Comparison of ENCODE assay signal across 15 cellular contexts in genomic region chr20:23148721-23149570, GRCh38.
A peak's percentile ranks its signal among the peaks of the same experiment; 100 is the strongest.
DNase-seq lines count a peak whose midpoint lies in the region; ATAC-seq and TF ChIP-seq lines count a peak whose summit lies in the region.
"Had no signal": no experiment of that assay in that cellular context is flagged by ENCODE, and none has a peak within 500 bp of the region (broad histone marks: within the 10 kb centered on the region; RNA-seq: fewer than 3 reads in every experiment).

No MANE protein-coding gene starts in this region.

- intact Hi-C loops in Right ventricle myocardium inferior (cut with DNase I) (no loop called here), aorta (cut with DNase I) (loop anchor here (2.0 to 5.0 kb wide), 3 partner anchors 60 to 108 kb away; no protein-coding TSS in a partner anchor), Calu3 (cut with micrococcal nuclease; ENCODE audit: unreplicated experiment) (no loop called here)

- no peak overlapping the region for H3K4me3 ChIP-seq in right atrium auricular region
- no peak overlapping the region for H3K4me3 ChIP-seq in mucosa of rectum (ENCODE audit: low read length in 2 of 2)
- no peak overlapping the region for H3K4me3 ChIP-seq in aorta (ENCODE audit: low read length in 2 of 2)
- H3K4me3 ChIP-seq: pancreas had no signal

- no peaks in the 10 kb centered on the region for H3K36me3 ChIP-seq in right atrium auricular region
- H3K36me3 ChIP-seq in mucosa of rectum (ENCODE audit: control insufficient read depth in 2 of 2, insufficient read depth in 2 of 2, low read length in 2 of 2) = no peaks in the 10 kb centered on the region
- H3K36me3 ChIP-seq in aorta (ENCODE audit: control insufficient read depth in 1 of 2, insufficient read depth in 2 of 2, low read length in 1 of 2) = no peaks in the 10 kb centered on the region
- H3K36me3 ChIP-seq: pancreas had no signal

- H3K9ac ChIP-seq in mucosa of rectum (ENCODE audit: low read depth in 1 of 2, low read length in 2 of 2) = no peak overlapping the region

- no peaks in the 10 kb centered on the region for H3K9me3 ChIP-seq in right atrium auricular region
- no peaks in the 10 kb centered on the region for H3K9me3 ChIP-seq in mucosa of rectum (ENCODE audit: control insufficient read depth in 2 of 2, low read length in 2 of 2)
- H3K9me3 ChIP-seq in aorta (ENCODE audit: control insufficient read depth, low read length) = no peaks in the 10 kb centered on the region
- H3K9me3 ChIP-seq: pancreas had no signal

- CTCF ChIA-PET in Calu3 (lab: Charles Lee) = interaction anchor here (0.6 kb wide), 1 partner anchor 443 kb away, joined by 3 read pairs; no protein-coding TSS in a partner anchor

- H3K4me1 ChIP-seq in right atrium auricular region = peaks cover 0 to 76% of the 10 kb centered on the region in 2 donors
- H3K4me1 ChIP-seq in mucosa of rectum (ENCODE audit: control insufficient read depth in 2 of 2, insufficient read depth in 2 of 2, low read length in 2 of 2) = peaks cover 0 to 11% of the 10 kb centered on the region in 2 donors
- peaks cover 0 to 2% of the 10 kb centered on the region in 2 donors for H3K4me1 ChIP-seq in aorta (ENCODE audit: control insufficient read depth in 1 of 2, insufficient read depth in 2 of 2, low read length in 2 of 2)
- H3K4me1 ChIP-seq: pancreas had no signal

- H3K27ac ChIP-seq in right atrium auricular region (peak overlapping the region; percentile 74 to 86), mucosa of rectum (ENCODE audit: low read depth in 2 of 2, low read length in 2 of 2) (peak overlapping the region; percentile 27 to 67), aorta (ENCODE audit: low read depth in 1 of 2, low read length in 2 of 2) (peak overlapping the region; percentile 79 to 87)

- WGBS in aorta, 2 donors = 93 to 94% methylated on average over 10 of the region's 10 CpGs

- BruUV-seq in Calu3 (replicated peaks; lab: Mats Ljungman, UMichigan) = no TSS peak

- H3K9me3 Mint-ChIP-seq in Calu3 (ENCODE audit: low read depth, unreplicated experiment) = no peaks in the 10 kb centered on the region
- H3K9me3 Mint-ChIP-seq: activated CD8-positive, alpha-beta T cell treated with anti-CD3 and anti-CD28 coated beads for 36 hours; activated naive CD4-positive, alpha-beta T cell treated with anti-CD3 and anti-CD28 coated beads, Interleukin-2, amount 10 ng/mL, durations not matched to agents 7 days and 5 days; memory B cell had no signal

- ATAC-seq in Right ventricle myocardium inferior (no peak), aorta (ENCODE audit: low FRiP score) (no peak), HG02970 (IDR thresholded peaks at IDR 0.05; ENCODE audit: low FRiP score, unreplicated experiment) (no peak)

- no peaks in the 10 kb centered on the region for H3K27me3 Mint-ChIP-seq in Calu3 (ENCODE audit: unreplicated experiment)
- H3K27me3 Mint-ChIP-seq: activated CD8-positive, alpha-beta T cell treated with anti-CD3 and anti-CD28 coated beads for 36 hours had no signal

- H3K4me1 Mint-ChIP-seq in Calu3 (ENCODE audit: low read depth, unreplicated experiment) = peaks cover 5% of the 10 kb centered on the region
- H3K4me1 Mint-ChIP-seq: memory B cell had no signal

- DNase-seq in right atrium auricular region (ENCODE audit: low spot score) = peak; percentile 42
- DNase-seq in Right ventricle myocardium inferior (ENCODE audit: missing footprints) = no peak
- peak; percentile 26 for DNase-seq in ecto neural progenitor cell (ENCODE audit: low spot score)
- DNase-seq in aorta = no peak
- DNase-seq in Calu3 = no peak
- DNase-seq in hippocampal formation (lab: John Stamatoyannopoulos, UW) = no peak
- DNase-seq: activated CD8-positive, alpha-beta T cell treated with anti-CD3 and anti-CD28 coated beads for 36 hours; activated naive CD4-positive, alpha-beta T cell treated with anti-CD3 and anti-CD28 coated beads, Interleukin-2, amount 10 ng/mL, durations not matched to agents 7 days and 5 days; central memory CD4-positive, alpha-beta T cell; NCI-H1930; NCI-H526 treated with DMSO at 0.1 percent for 48 hours had no signal

- TF ChIP-seq CTCF in right atrium auricular region (IDR thresholded peaks at IDR 0.05) (no peak), Calu3 (IDR thresholded peaks at IDR 0.05; ENCODE audit: unreplicated experiment) (no peak)

- H3K4me3 Mint-ChIP-seq in Calu3 (ENCODE audit: low read depth, unreplicated experiment) = no peak overlapping the region
- H3K4me3 Mint-ChIP-seq: activated CD8-positive, alpha-beta T cell treated with anti-CD3 and anti-CD28 coated beads for 36 hours; activated naive CD4-positive, alpha-beta T cell treated with anti-CD3 and anti-CD28 coated beads, Interleukin-2, amount 10 ng/mL, durations not matched to agents 7 days and 5 days; memory B cell had no signal

- H3K36me3 Mint-ChIP-seq in Calu3 (ENCODE audit: insufficient read depth, unreplicated experiment) = no peaks in the 10 kb centered on the region
- H3K36me3 Mint-ChIP-seq: activated naive CD4-positive, alpha-beta T cell treated with anti-CD3 and anti-CD28 coated beads, Interleukin-2, amount 10 ng/mL, durations not matched to agents 7 days and 5 days; memory B cell had no signal

- H3K27me3 ChIP-seq in right atrium auricular region (no peaks in the 10 kb centered on the region), mucosa of rectum (ENCODE audit: control insufficient read depth in 2 of 2, insufficient read depth in 2 of 2, low read length in 2 of 2) (no peaks in the 10 kb centered on the region), aorta (ENCODE audit: control insufficient read depth in 1 of 2, insufficient read depth in 2 of 2, low read length in 1 of 2) (no peaks in the 10 kb centered on the region)
- H3K27me3 ChIP-seq: pancreas had no signal

- no peak overlapping the region for H3K27ac Mint-ChIP-seq in Calu3 (ENCODE audit: unreplicated experiment)
- H3K27ac Mint-ChIP-seq: activated CD8-positive, alpha-beta T cell treated with anti-CD3 and anti-CD28 coated beads for 36 hours; memory B cell had no signal

Comparison
In these comparisons a context has a peak if more than half of its experiments do, and no peak if none do; other contexts are left out.
1. DNase-seq: peak in right atrium auricular region (single experiment) and ecto neural progenitor cell (single experiment); none in Right ventricle myocardium inferior (single experiment), aorta (0 of 2), Calu3 (single experiment) and hippocampal formation (0 of 2).
2. intact Hi-C loops: an anchor here in aorta (2.0 to 5.0 kb wide); none called in Right ventricle myocardium inferior and Calu3.
3. Peak in every context shown above with its lines, with median percentiles within 50 percentile points of each other: H3K27ac ChIP-seq.